In the genomic region with DNA sequence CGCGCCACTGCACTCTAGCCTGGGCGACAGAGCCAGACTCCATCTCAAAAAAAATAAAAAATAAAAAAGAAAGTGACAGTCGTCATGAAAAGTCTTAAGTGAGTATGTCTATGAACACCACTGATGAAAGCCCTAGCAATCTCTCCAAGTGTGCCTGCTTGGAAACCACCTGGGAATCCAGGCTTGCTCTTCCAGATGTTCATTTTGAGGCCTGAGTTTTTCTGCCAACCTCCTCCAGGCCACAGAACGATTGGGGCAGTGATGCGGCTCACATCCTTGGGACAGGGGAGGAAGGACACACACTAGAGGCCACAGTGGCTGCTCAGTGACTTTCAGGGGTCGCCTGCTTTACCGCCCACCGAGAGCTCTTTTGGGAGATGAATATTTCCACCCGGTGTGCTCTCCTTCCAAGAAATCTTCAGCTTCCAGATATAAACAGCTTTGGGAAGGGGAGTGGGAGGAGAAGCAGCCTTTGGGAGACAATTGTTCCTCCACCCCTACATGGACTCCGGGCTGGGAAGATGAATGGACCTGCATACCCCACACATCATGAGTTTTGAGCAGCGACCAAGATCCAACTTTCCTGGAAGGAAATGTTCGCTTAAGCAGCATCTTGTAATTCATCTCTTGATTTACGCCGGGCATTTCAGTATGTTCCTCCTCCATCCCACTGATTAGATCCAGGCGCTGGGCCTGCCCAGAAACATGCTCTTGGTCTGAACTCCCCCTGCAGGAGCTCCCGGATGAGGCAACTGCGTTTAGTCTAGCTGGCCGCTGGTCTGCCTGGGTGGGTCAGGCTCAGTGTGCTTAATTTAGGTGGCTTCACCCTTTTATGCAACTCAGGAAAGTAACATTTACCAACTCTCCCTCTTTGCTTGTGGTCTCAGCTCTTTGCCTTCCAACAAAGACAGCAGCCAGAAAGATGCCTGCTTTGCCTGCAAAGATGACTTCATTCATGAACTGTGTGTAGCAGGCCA, we compare ENCODE assay signal across 8 cellular contexts. TPM values are rescaled to one million over a fixed set of nuclear protein-coding genes. Genes with fewer than 3 reads are reported as not detected.
DNase-seq lines count a peak whose midpoint lies in the region; TF ChIP-seq lines count a peak whose summit lies in the region.

No MANE protein-coding gene starts in this region.

- TF ChIP-seq POLR2A in Peyer's patch (IDR thresholded peaks at IDR 0.05): no peak
- no peak for TF ChIP-seq POLR2A in ovary (IDR thresholded peaks at IDR 0.05)

- H3K9me3 ChIP-seq in Peyer's patch (no peaks in the 10 kb centered on the region), fibroblast of lung (ENCODE audit: control insufficient read depth, insufficient read depth, low read depth, low read length) (no peaks in the 10 kb centered on the region), ovary (no peaks in the 10 kb centered on the region)

- peak; percentile 45 for TF ChIP-seq CTCF in GM20000 (IDR thresholded peaks at IDR 0.05; ENCODE audit: extremely low read depth, missing control alignments)
- TF ChIP-seq CTCF in Peyer's patch (IDR thresholded peaks at IDR 0.05): peak in 4 of 6 experiments; percentile 27 to 50 (median 45)
- peak; percentile 90 to 97 for TF ChIP-seq CTCF in fibroblast of lung (conservative IDR thresholded peaks at IDR 0.05 in 1 of 2, IDR thresholded peaks at IDR 0.05 in 1 of 2; ENCODE audit: low read depth in 1 of 2, low read length in 2 of 2)
- TF ChIP-seq CTCF in ovary (IDR thresholded peaks at IDR 0.05): peak; percentile 40 to 71 (median 70)

- H3K27me3 ChIP-seq in Peyer's patch (no peaks in the 10 kb centered on the region), fibroblast of lung (ENCODE audit: control insufficient read depth, insufficient read depth, low read length) (no peaks in the 10 kb centered on the region), ovary (no peaks in the 10 kb centered on the region)

- H3K4me3 ChIP-seq in Peyer's patch (no peak overlapping the region), fibroblast of lung (replicated peaks in 1 of 4; ENCODE audit: control extremely low read depth in 1 of 4, insufficient read depth in 1 of 4, low read depth in 3 of 4, low read length in 4 of 4) (no peak overlapping the region), ovary (no peak overlapping the region)

- H3K4me2 ChIP-seq in fibroblast of lung (ENCODE audit: extremely low read depth, insufficient read depth, low read length): peak overlapping the region; percentile 19

- DNase-seq in GM20000 (ENCODE audit: low spot score): no peak
- DNase-seq in Peyer's patch: peak in 1 of 3 donors; percentile 75
- peak; percentile 74 to 92 for DNase-seq in fibroblast of lung (ENCODE audit: low read depth in 2 of 2)
- DNase-seq in ovary: peak; percentile 81 to 89 (median 85)
- no peak for DNase-seq in activated CD4-positive, CD25-positive, alpha-beta regulatory T cell (lab: John Stamatoyannopoulos, UW)
- DNase-seq in NCI-H187 treated with DMSO at 0.1 percent for 48 hours (lab: John Stamatoyannopoulos, UW): no peak
- no peak for DNase-seq in activated effector memory CD4-positive, alpha-beta T cell treated with Interleukin-2 at 50 U/mL for 16 hours
- DNase-seq in NCI-H2196 (lab: John Stamatoyannopoulos, UW; ENCODE audit: unreplicated experiment): no peak

- no peaks in the 10 kb centered on the region for H4K20me1 ChIP-seq in fibroblast of lung (ENCODE audit: control insufficient read depth, extremely low read depth, insufficient read depth, low read length)

- H3K27ac ChIP-seq in Peyer's patch: peak overlapping the region in 3 of 4 donors; percentile 51 to 88 (median 65)
- H3K27ac ChIP-seq in fibroblast of lung (ENCODE audit: insufficient read depth, low read length): peak overlapping the region; percentile 74
- H3K27ac ChIP-seq in ovary: peak overlapping the region; percentile 69 to 88

- H3K79me2 ChIP-seq in fibroblast of lung (ENCODE audit: control insufficient read depth, insufficient read depth, low read length): no peaks in the 10 kb centered on the region

- TF ChIP-seq EP300 in ovary (IDR thresholded peaks at IDR 0.05): peak; percentile 58

- 23 to 30% (median 28%) methylated on average over 19 of the region's 19 CpGs for WGBS in ovary, 3 donors

- peak overlapping the region; percentile 38 for H3K9ac ChIP-seq in fibroblast of lung (ENCODE audit: insufficient read depth, low read length)

- H2AFZ ChIP-seq in fibroblast of lung (ENCODE audit: low read length): peak overlapping the region; percentile 59

- H3K36me3 ChIP-seq in Peyer's patch (no peaks in the 10 kb centered on the region), fibroblast of lung (ENCODE audit: control insufficient read depth, insufficient read depth, low read length) (no peaks in the 10 kb centered on the region), ovary (no peaks in the 10 kb centered on the region)

- no peaks in the 10 kb centered on the region for H3K4me1 ChIP-seq in Peyer's patch
- peaks cover 20% of the 10 kb centered on the region for H3K4me1 ChIP-seq in fibroblast of lung (ENCODE audit: control insufficient read depth, extremely low read depth, insufficient read depth, low read length)
- peaks cover 8% of the 10 kb centered on the region for H3K4me1 ChIP-seq in ovary (ENCODE audit: insufficient read depth)

- intact Hi-C loops in ovary (cut with DNase I): loop anchor here (5.0 to 10.0 kb wide), 2 partner anchors 87 to 90 kb away; no protein-coding TSS in a partner anchor

RNA-seq across cellular contexts. Expression of a gene that starts 6.2 kb away (rescaled TPM):
- total RNA-seq in Peyer's patch: 10 to 100 TPM in 3 of 4 donors, 1 to 10 TPM in 1; 3.3 to 15.7 (median 10.5) TPM
- total RNA-seq in fibroblast of lung: 60.4 and 153 TPM in 2 replicates
- 68.4 and 114 TPM in 2 replicates for polyA plus RNA-seq in fibroblast of lung
- 43.9 and 84.4 TPM in 2 replicates for polyA plus RNA-seq in fibroblast of lung (2012)
- polyA minus RNA-seq in fibroblast of lung (ENCODE audit: low replicate concordance): 120 and 131 TPM in 2 replicates
- total RNA-seq in ovary: 10 to 100 TPM; 24.8 to 33.5 (median 29.9) TPM
- polyA plus RNA-seq in ovary: 10 to 100 TPM; 16.7 to 23.9 TPM

Comparison
In these comparisons a context has a peak if more than half of its experiments do, and no peak if none do; other contexts are left out.
1. DNase-seq: peak in fibroblast of lung (2 of 2) and ovary (5 of 5); none in GM20000 (single experiment), activated CD4-positive, CD25-positive, alpha-beta regulatory T cell (0 of 4), NCI-H187 treated with DMSO at 0.1 percent for 48 hours (single experiment), activated effector memory CD4-positive, alpha-beta T cell treated with Interleukin-2 at 50 U/mL for 16 hours (single experiment) and NCI-H2196 (single experiment).
2. Peak in every context shown above with its lines, with median percentiles within 50 percentile points of each other: CTCF ChIP-seq and H3K27ac ChIP-seq.